Comparison of ENCODE assay signal across 1 cellular context in genomic region chr17:74873036-74873873, GRCh38.
TF ChIP-seq lines count a peak whose summit lies in the region.

No MANE protein-coding gene starts in this region.

TF ChIP-seq in HepG2, 621 proteins besides CTCF, POLR2A, EP300 and RAD21 (continued from another document and continues in another):
- no peak for TF ChIP-seq NFKBIZ (CRISPR knock-in tag; IDR thresholded peaks at IDR 0.05)
- TF ChIP-seq ZNF101 (CRISPR knock-in tag; IDR thresholded peaks at IDR 0.05; ENCODE audit: borderline replicate concordance, low read depth) = no peak
- TF ChIP-seq ETV6 (CRISPR knock-in tag; conservative IDR thresholded peaks at IDR 0.05) = peak; percentile 82
- TF ChIP-seq ZNF292 (CRISPR knock-in tag; IDR thresholded peaks at IDR 0.05; ENCODE audit: borderline replicate concordance, low read depth) = no peak
- peak; percentile 79 for TF ChIP-seq GABPB1 (CRISPR knock-in tag; IDR thresholded peaks at IDR 0.05)
- TF ChIP-seq, protein P1, sequence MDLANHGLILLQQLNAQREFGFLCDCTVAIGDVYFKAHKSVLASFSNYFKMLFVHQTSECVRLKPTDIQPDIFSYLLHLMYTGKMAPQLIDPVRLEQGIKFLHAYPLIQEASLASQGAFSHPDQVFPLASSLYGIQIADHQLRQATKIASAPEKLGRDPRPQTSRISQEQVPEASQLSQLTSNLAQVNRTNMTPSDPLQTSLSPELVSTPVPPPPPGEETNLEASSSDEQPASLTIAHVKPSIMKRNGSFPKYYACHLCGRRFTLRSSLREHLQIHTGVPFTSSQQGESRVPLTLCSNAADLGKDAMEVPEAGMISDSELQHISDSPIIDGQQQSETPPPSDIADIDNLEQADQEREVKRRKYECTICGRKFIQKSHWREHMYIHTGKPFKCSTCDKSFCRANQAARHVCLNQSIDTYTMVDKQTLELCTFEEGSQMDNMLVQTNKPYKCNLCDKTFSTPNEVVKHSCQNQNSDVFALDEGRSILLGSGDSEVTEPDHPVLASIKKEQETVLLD (CRISPR knock-in tag; IDR thresholded peaks at IDR 0.05; ENCODE audit: low read depth) = no peak
- no peak for TF ChIP-seq ZBTB3 (CRISPR knock-in tag; IDR thresholded peaks at IDR 0.05; ENCODE audit: borderline replicate concordance, low read depth)
- TF ChIP-seq HNF4G (IDR thresholded peaks at IDR 0.05; ENCODE audit: borderline replicate concordance, low read depth, low read length) = no peak
- no peak for TF ChIP-seq HNF4G (CRISPR knock-in tag; IDR thresholded peaks at IDR 0.05; ENCODE audit: borderline replicate concordance, low read depth)
- no peak for TF ChIP-seq ZNF543 (CRISPR knock-in tag; IDR thresholded peaks at IDR 0.05)
- no peak for TF ChIP-seq TRIM24 (CRISPR knock-in tag; IDR thresholded peaks at IDR 0.05)
- TF ChIP-seq ZNF280B (CRISPR knock-in tag; IDR thresholded peaks at IDR 0.05; ENCODE audit: borderline replicate concordance) = no peak; the same call in 1 of the 2 replicates
- no peak for TF ChIP-seq ZBTB14 (CRISPR knock-in tag; IDR thresholded peaks at IDR 0.05)
- TF ChIP-seq SRSF4 (IDR thresholded peaks at IDR 0.05; ENCODE audit: low read depth, low read length, poor library complexity, severe bottlenecking) = no peak
- peak; percentile 59 for TF ChIP-seq ESRRA (CRISPR knock-in tag; IDR thresholded peaks at IDR 0.05; ENCODE audit: low read depth)
- no peak for TF ChIP-seq MZF1 (CRISPR knock-in tag; IDR thresholded peaks at IDR 0.05; ENCODE audit: borderline replicate concordance)
- TF ChIP-seq PATZ1 (CRISPR knock-in tag; IDR thresholded peaks at IDR 0.05) = peak; percentile 28
- TF ChIP-seq SP1 (IDR thresholded peaks at IDR 0.05) = 0 out of 2 replicates have a peak, but pooled peaks have one; percentile 63
- peak; percentile 99 for TF ChIP-seq SP1 (CRISPR knock-in tag; IDR thresholded peaks at IDR 0.05)
- TF ChIP-seq TARDBP (CRISPR knock-in tag; IDR thresholded peaks at IDR 0.05) = peak; percentile 66; the same call in 1 of the 2 replicates
- TF ChIP-seq NAIF1 (CRISPR knock-in tag; IDR thresholded peaks at IDR 0.05; ENCODE audit: borderline replicate concordance) = no peak; the same call in 1 of the 2 replicates
- TF ChIP-seq ZNF30 (CRISPR knock-in tag; IDR thresholded peaks at IDR 0.05) = no peak
- TF ChIP-seq HBP1 (CRISPR knock-in tag; IDR thresholded peaks at IDR 0.05; ENCODE audit: low read depth) = no peak; the same call in 1 of the 2 replicates
- TF ChIP-seq, protein P2, sequence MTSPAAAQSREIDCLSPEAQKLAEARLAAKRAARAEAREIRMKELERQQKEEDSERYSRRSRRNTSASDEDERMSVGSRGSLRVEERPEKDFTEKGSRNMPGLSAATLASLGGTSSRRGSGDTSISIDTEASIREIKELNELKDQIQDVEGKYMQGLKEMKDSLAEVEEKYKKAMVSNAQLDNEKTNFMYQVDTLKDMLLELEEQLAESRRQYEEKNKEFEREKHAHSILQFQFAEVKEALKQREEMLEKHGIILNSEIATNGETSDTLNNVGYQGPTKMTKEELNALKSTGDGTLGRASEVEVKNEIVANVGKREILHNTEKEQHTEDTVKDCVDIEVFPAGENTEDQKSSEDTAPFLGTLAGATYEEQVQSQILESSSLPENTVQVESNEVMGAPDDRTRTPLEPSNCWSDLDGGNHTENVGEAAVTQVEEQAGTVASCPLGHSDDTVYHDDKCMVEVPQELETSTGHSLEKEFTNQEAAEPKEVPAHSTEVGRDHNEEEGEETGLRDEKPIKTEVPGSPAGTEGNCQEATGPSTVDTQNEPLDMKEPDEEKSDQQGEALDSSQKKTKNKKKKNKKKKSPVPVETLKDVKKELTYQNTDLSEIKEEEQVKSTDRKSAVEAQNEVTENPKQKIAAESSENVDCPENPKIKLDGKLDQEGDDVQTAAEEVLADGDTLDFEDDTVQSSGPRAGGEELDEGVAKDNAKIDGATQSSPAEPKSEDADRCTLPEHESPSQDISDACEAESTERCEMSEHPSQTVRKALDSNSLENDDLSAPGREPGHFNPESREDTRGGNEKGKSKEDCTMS (CRISPR knock-in tag; conservative IDR thresholded peaks at IDR 0.05) = no peak
- TF ChIP-seq ZNF20 (CRISPR knock-in tag; IDR thresholded peaks at IDR 0.05) = no peak
- TF ChIP-seq ZNF576 (CRISPR knock-in tag; IDR thresholded peaks at IDR 0.05) = no peak
- TF ChIP-seq ZNF605 (CRISPR knock-in tag; IDR thresholded peaks at IDR 0.05) = no peak; the same call in 1 of the 2 replicates
- TF ChIP-seq TOE1 (CRISPR knock-in tag; IDR thresholded peaks at IDR 0.05) = 0 out of 2 replicates have a peak, but pooled peaks have one; percentile 36
- TF ChIP-seq NR0B2 (CRISPR knock-in tag; IDR thresholded peaks at IDR 0.05) = no peak
- TF ChIP-seq EHMT2 (IDR thresholded peaks at IDR 0.05; ENCODE audit: borderline replicate concordance, low read depth, low read length) = no peak
- TF ChIP-seq ZNF337 (CRISPR knock-in tag; IDR thresholded peaks at IDR 0.05; ENCODE audit: borderline replicate concordance, low read depth) = peak; percentile 2
- TF ChIP-seq, protein P3, sequence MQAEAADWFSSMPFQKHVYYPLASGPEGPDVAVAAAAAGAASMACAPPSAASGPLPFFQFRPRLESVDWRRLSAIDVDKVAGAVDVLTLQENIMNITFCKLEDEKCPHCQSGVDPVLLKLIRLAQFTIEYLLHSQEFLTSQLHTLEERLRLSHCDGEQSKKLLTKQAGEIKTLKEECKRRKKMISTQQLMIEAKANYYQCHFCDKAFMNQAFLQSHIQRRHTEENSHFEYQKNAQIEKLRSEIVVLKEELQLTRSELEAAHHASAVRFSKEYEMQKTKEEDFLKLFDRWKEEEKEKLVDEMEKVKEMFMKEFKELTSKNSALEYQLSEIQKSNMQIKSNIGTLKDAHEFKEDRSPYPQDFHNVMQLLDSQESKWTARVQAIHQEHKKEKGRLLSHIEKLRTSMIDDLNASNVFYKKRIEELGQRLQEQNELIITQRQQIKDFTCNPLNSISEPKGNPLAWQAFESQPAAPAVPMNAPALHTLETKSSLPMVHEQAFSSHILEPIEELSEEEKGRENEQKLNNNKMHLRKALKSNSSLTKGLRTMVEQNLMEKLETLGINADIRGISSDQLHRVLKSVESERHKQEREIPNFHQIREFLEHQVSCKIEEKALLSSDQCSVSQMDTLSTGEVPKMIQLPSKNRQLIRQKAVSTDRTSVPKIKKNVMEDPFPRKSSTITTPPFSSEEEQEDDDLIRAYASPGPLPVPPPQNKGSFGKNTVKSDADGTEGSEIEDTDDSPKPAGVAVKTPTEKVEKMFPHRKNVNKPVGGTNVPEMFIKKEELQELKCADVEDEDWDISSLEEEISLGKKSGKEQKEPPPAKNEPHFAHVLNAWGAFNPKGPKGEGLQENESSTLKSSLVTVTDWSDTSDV (CRISPR knock-in tag; IDR thresholded peaks at IDR 0.05) = no peak
- TF ChIP-seq KDM1A (CRISPR knock-in tag; IDR thresholded peaks at IDR 0.05) = no peak
- TF ChIP-seq, protein P4, sequence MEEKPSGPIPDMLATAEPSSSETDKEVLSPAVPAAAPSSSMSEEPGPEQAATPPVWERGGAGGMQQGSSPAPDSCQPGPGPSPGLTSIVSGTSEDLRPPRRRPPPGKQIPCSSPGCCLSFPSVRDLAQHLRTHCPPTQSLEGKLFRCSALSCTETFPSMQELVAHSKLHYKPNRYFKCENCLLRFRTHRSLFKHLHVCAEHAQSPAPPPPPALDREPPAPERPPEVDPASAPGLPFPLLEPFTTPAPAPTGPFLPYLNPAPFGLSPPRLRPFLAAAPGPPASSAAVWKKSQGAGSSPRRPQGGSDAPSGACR (CRISPR knock-in tag; IDR thresholded peaks at IDR 0.05) = 0 out of 2 replicates have a peak, but pooled peaks have one; percentile 32
- TF ChIP-seq TBX3 (IDR thresholded peaks at IDR 0.05; ENCODE audit: borderline replicate concordance) = peak; percentile 45; the same call in 1 of the 2 replicates
- no peak for TF ChIP-seq ZNF296 (CRISPR knock-in tag; conservative IDR thresholded peaks at IDR 0.05)
- no peak for TF ChIP-seq FIP1L1 (IDR thresholded peaks at IDR 0.05; ENCODE audit: borderline replicate concordance, insufficient read depth, low read depth, low read length)
- TF ChIP-seq, protein P5, sequence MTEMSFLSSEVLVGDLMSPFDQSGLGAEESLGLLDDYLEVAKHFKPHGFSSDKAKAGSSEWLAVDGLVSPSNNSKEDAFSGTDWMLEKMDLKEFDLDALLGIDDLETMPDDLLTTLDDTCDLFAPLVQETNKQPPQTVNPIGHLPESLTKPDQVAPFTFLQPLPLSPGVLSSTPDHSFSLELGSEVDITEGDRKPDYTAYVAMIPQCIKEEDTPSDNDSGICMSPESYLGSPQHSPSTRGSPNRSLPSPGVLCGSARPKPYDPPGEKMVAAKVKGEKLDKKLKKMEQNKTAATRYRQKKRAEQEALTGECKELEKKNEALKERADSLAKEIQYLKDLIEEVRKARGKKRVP (CRISPR knock-in tag; IDR thresholded peaks at IDR 0.05) = peak in 1 of 2 experiments; percentile 70; a peak in 2 of 4 replicates
- peak; percentile 97 for TF ChIP-seq GATAD1 (CRISPR knock-in tag; IDR thresholded peaks at IDR 0.05)
- 0 out of 2 replicates have a peak, but pooled peaks have one; percentile 6 for TF ChIP-seq HOXA5 (CRISPR knock-in tag; IDR thresholded peaks at IDR 0.05)
- TF ChIP-seq, protein P6, sequence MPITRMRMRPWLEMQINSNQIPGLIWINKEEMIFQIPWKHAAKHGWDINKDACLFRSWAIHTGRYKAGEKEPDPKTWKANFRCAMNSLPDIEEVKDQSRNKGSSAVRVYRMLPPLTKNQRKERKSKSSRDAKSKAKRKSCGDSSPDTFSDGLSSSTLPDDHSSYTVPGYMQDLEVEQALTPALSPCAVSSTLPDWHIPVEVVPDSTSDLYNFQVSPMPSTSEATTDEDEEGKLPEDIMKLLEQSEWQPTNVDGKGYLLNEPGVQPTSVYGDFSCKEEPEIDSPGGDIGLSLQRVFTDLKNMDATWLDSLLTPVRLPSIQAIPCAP (CRISPR knock-in tag; IDR thresholded peaks at IDR 0.05; ENCODE audit: low read depth) = no peak
- TF ChIP-seq NKX3-1 (CRISPR knock-in tag; IDR thresholded peaks at IDR 0.05) = peak; percentile 70; the same call in 1 of the 2 replicates
- TF ChIP-seq STAT5B (CRISPR knock-in tag; IDR thresholded peaks at IDR 0.05) = no peak
- peak; percentile 97 for TF ChIP-seq POLR2G (IDR thresholded peaks at IDR 0.05; ENCODE audit: low read depth, low read length)
